ENCODE assay signal across 16 cellular contexts in the genomic region with DNA sequence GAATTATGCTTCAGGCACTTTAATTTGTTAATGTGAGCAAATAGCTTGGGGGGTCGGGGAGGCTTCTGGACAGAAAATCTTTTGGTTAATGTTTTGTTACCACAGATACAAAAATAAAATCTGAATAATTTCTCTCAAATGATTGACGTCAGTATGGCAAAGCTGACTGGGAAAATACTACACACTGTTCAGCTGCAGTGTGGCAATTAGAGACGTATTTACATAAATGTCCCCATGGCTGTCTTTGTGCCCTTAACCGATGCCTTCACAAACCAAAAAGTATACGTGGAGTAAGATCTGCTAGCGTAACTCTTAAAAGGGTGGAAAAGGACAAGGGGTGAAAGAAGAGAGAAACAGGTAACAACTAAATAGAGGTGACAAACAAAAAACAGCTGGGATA.
DNase-seq lines count a peak whose midpoint lies in the region; ATAC-seq and TF ChIP-seq lines count a peak whose summit lies in the region.
"Had no signal": no experiment of that assay in that cellular context is flagged by ENCODE, and none has a peak within 500 bp of the region (broad histone marks: within the 10 kb centered on the region; RNA-seq: fewer than 3 reads in every experiment).

No MANE protein-coding gene starts in this region.

- no peaks in the 10 kb centered on the region for H3K9me2 ChIP-seq in neural cell (ENCODE audit: insufficient read depth, low read length)

- TF ChIP-seq CTCF in heart right ventricle (IDR thresholded peaks at IDR 0.05) (no peak), breast epithelium (IDR thresholded peaks at IDR 0.05) (no peak), neural cell (IDR thresholded peaks at IDR 0.05; ENCODE audit: poor library complexity, severe bottlenecking) (no peak), upper lobe of left lung (IDR thresholded peaks at IDR 0.05) (no peak)

- H3K36me3 ChIP-seq in heart right ventricle (peaks cover 0 to 52% (median 21%) of the 10 kb centered on the region in 9 donors), breast epithelium (peaks cover 4% of the 10 kb centered on the region), neural cell (ENCODE audit: insufficient read depth, low read length) (peaks cover 11% of the 10 kb centered on the region), upper lobe of left lung (peaks cover 5 to 39% (median 13%) of the 10 kb centered on the region in 4 donors)

- H3K4me2 ChIP-seq in neural cell (ENCODE audit: low read length): no peak overlapping the region

- DNase-seq in heart right ventricle (no peak), left ventricle myocardium superior (no peak), breast epithelium (ENCODE audit: low spot score in 2 of 2) (no peak), upper lobe of left lung (no peak), NCI-H526 (lab: John Stamatoyannopoulos, UW) (no peak), NCI-H345 treated with DMSO at 0.1 percent for 48 hours (lab: John Stamatoyannopoulos, UW; ENCODE audit: unreplicated experiment) (no peak), NCI-H446 treated with DMSO at 0.1 percent for 48 hours (lab: John Stamatoyannopoulos, UW) (no peak)
- DNase-seq: DMS153, GOT3, HFFc6, IMR-90, NCI-H2029, NCI-H2171, NCI-H774, PC-3 had no signal

- H4K20me1 ChIP-seq in neural cell (ENCODE audit: insufficient read depth): no peaks in the 10 kb centered on the region

- TF ChIP-seq POLR2A in breast epithelium (IDR thresholded peaks at IDR 0.05) (no peak), upper lobe of left lung (IDR thresholded peaks at IDR 0.05) (no peak)

- no peaks in the 10 kb centered on the region for H3K79me2 ChIP-seq in neural cell (replicated peaks; ENCODE audit: insufficient read depth, low read length)

- TF ChIP-seq EP300 in neural cell (conservative IDR thresholded peaks at IDR 0.05; ENCODE audit: poor library complexity, severe bottlenecking) (no peak), upper lobe of left lung (IDR thresholded peaks at IDR 0.05) (no peak)

- H3K9ac ChIP-seq in neural cell (ENCODE audit: low read length): no peak overlapping the region

- H3K27me3 ChIP-seq in heart right ventricle (no peaks in the 10 kb centered on the region), breast epithelium (no peaks in the 10 kb centered on the region), neural cell (ENCODE audit: insufficient read depth, low read depth, low read length) (no peaks in the 10 kb centered on the region), upper lobe of left lung (no peaks in the 10 kb centered on the region)

- no peak for ATAC-seq in heart right ventricle
- ATAC-seq in left ventricle myocardium superior: no peak
- no peak for ATAC-seq in upper lobe of left lung (ENCODE audit: low FRiP score in 2 of 2)
- ATAC-seq: PC-3 had no signal

- H3K9me3 ChIP-seq in heart right ventricle (no peaks in the 10 kb centered on the region), breast epithelium (no peaks in the 10 kb centered on the region), neural cell (ENCODE audit: low read length) (no peaks in the 10 kb centered on the region), upper lobe of left lung (no peaks in the 10 kb centered on the region)

- H3K4me3 ChIP-seq in heart right ventricle (no peak overlapping the region), breast epithelium (no peak overlapping the region), neural cell (ENCODE audit: low read length) (no peak overlapping the region), upper lobe of left lung (no peak overlapping the region)

- no peak overlapping the region for H2AFZ ChIP-seq in neural cell (ENCODE audit: low read depth, low read length)

- 62 to 71% methylated on average over 6 of the region's 6 CpGs for WGBS in heart right ventricle, 2 donors
- WGBS in upper lobe of left lung, 2 donors: 75 to 81% methylated on average over 6 of the region's 6 CpGs

- intact Hi-C loops in heart right ventricle (cut with DNase I) (loop anchor here in 4 of 10 donors (2.0 to 10.0 kb wide), 7 partner anchors 34 to 124 kb away; a partner anchor contains a TSS), left ventricle myocardium superior (cut with micrococcal nuclease) (no loop called here), breast epithelium (cut with DNase I; ENCODE audit: low total_unique reads) (no loop called here)

- TF ChIP-seq RAD21 in neural cell (conservative IDR thresholded peaks at IDR 0.05): no peak

- H3F3A ChIP-seq in neural cell (ENCODE audit: insufficient read depth, low read length, poor library complexity, severe bottlenecking): no peaks in the 10 kb centered on the region

- H3K27ac ChIP-seq in heart right ventricle (peak overlapping the region in 9 of 10 donors; percentile 33 to 90 (median 59)), breast epithelium (peak overlapping the region; percentile 71 to 92), neural cell (ENCODE audit: low read length) (peak overlapping the region; percentile 8), upper lobe of left lung (peak overlapping the region; percentile 36 to 89 (median 71))

- H3K4me1 ChIP-seq in heart right ventricle (peaks cover 9 to 54% (median 22%) of the 10 kb centered on the region in 9 donors), breast epithelium (peaks cover 5 to 7% of the 10 kb centered on the region in 2 donors), upper lobe of left lung (peaks cover 13 to 26% (median 21%) of the 10 kb centered on the region in 4 donors)

TF ChIP-seq in neural cell, 6 proteins besides CTCF, POLR2A, EP300 and RAD21:
- TF ChIP-seq EZH2 (IDR thresholded peaks at IDR 0.05; ENCODE audit: borderline replicate concordance, insufficient read depth, low read length, poor library complexity, severe bottlenecking): no peak
- no peak for TF ChIP-seq MXI1 (conservative IDR thresholded peaks at IDR 0.05; ENCODE audit: poor library complexity, severe bottlenecking)
- TF ChIP-seq POLR2AphosphoS5 (IDR thresholded peaks at IDR 0.05): no peak
- TF ChIP-seq, protein P1, sequence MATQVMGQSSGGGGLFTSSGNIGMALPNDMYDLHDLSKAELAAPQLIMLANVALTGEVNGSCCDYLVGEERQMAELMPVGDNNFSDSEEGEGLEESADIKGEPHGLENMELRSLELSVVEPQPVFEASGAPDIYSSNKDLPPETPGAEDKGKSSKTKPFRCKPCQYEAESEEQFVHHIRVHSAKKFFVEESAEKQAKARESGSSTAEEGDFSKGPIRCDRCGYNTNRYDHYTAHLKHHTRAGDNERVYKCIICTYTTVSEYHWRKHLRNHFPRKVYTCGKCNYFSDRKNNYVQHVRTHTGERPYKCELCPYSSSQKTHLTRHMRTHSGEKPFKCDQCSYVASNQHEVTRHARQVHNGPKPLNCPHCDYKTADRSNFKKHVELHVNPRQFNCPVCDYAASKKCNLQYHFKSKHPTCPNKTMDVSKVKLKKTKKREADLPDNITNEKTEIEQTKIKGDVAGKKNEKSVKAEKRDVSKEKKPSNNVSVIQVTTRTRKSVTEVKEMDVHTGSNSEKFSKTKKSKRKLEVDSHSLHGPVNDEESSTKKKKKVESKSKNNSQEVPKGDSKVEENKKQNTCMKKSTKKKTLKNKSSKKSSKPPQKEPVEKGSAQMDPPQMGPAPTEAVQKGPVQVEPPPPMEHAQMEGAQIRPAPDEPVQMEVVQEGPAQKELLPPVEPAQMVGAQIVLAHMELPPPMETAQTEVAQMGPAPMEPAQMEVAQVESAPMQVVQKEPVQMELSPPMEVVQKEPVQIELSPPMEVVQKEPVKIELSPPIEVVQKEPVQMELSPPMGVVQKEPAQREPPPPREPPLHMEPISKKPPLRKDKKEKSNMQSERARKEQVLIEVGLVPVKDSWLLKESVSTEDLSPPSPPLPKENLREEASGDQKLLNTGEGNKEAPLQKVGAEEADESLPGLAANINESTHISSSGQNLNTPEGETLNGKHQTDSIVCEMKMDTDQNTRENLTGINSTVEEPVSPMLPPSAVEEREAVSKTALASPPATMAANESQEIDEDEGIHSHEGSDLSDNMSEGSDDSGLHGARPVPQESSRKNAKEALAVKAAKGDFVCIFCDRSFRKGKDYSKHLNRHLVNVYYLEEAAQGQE (IDR thresholded peaks at IDR 0.05; ENCODE audit: borderline replicate concordance): no peak
- TF ChIP-seq SMC3 (conservative IDR thresholded peaks at IDR 0.05; ENCODE audit: poor library complexity): no peak
- no peak for TF ChIP-seq TAF1 (IDR thresholded peaks at IDR 0.05; ENCODE audit: low read depth)

Comparison
In these comparisons a context has a peak if more than half of its experiments do, and no peak if none do; other contexts are left out.
1. H3K27ac ChIP-seq: peak in every context shown above with its lines; median percentile 82 in breast epithelium; 71 in upper lobe of left lung; 59 in heart right ventricle; 8 in neural cell.